In genomic region chr14:44149597-44149996, GRCh38 we compare ENCODE assay signal across 9 cellular contexts.
DNase-seq lines count a peak whose midpoint lies in the region; ATAC-seq, FAIRE-seq and TF ChIP-seq lines count a peak whose summit lies in the region.
"Had no signal": no experiment of that assay in that cellular context is flagged by ENCODE, and none has a peak within 500 bp of the region (broad histone marks: within the 10 kb centered on the region; RNA-seq: fewer than 3 reads in every experiment).

No MANE protein-coding gene starts in this region.

- H3K4me2 ChIP-seq in GM12878 (ENCODE audit: control insufficient read depth, insufficient read depth) (no peak overlapping the region), smooth muscle cell (no peak overlapping the region)

- no TSS peak for BruUV-seq in GM12878 (replicated peaks; lab: Mats Ljungman, UMichigan)

- no peak overlapping the region for H3K27ac ChIP-seq in GM12878 (ENCODE audit: control insufficient read depth, insufficient read depth)
- H3K27ac ChIP-seq in smooth muscle cell (ENCODE audit: low read depth), result no peak overlapping the region

- POLR2A ChIA-PET in GM12878 (lab: Charles Lee), result no interaction called here

- FAIRE-seq in GM12878 (lab: Jason Lieb, UNC), result no peak
- FAIRE-seq: islet of Langerhans had no signal

- TF ChIP-seq POLR2A in GM12878 (IDR thresholded peaks at IDR 0.05; ENCODE audit: low read depth, low read length), result no peak

- H3K9ac ChIP-seq in GM12878 (ENCODE audit: control insufficient read depth, insufficient read depth, low read length) (no peak overlapping the region), smooth muscle cell (ENCODE audit: low read depth) (no peak overlapping the region)

- H3K4me1 ChIP-seq in GM12878 (ENCODE audit: control insufficient read depth, insufficient read depth, low read length), result no peaks in the 10 kb centered on the region
- no peaks in the 10 kb centered on the region for H3K4me1 ChIP-seq in smooth muscle cell (ENCODE audit: low read depth)

- WGBS in GM12878 (ENCODE audit: insufficient coverage, insufficient replicate concordance, low lambda C conversion rate, missing lambda C conversion rate), result 0% methylated on average over 3 of the region's 3 CpGs
- WGBS in smooth muscle cell (ENCODE audit: low lambda C conversion rate), result 33% methylated on average over 3 of the region's 3 CpGs

- H3K4me3 ChIP-seq in GM12878 (no peak overlapping the region), smooth muscle cell (no peak overlapping the region)

- RAD21 ChIA-PET in GM12878 (lab: Charles Lee; ENCODE audit: unreplicated experiment), result no interaction called here

- in situ Hi-C loops in GM12878 (cut with MboI), result no loop called here

- DNase-seq in NCI-H510A treated with DMSO at 0.1 percent for 48 hours (lab: John Stamatoyannopoulos, UW), result peak; percentile 20
- no peak for DNase-seq in NCI-H510A (lab: John Stamatoyannopoulos, UW)
- DNase-seq in NCI-H2081 treated with DMSO at 0.1 percent for 48 hours (lab: John Stamatoyannopoulos, UW), result peak; percentile 39
- no peak for DNase-seq in GM12878 (ENCODE audit: low read depth, low spot score)
- DNase-seq in smooth muscle cell (lab: John Stamatoyannopoulos, UW; ENCODE audit: unreplicated experiment), result no peak
- DNase-seq in omental fat pad (ENCODE audit: low spot score), result no peak
- DNase-seq in NCI-H774 (lab: John Stamatoyannopoulos, UW), result no peak

- H3K9me3 ChIP-seq in GM12878 (replicated peaks; ENCODE audit: control insufficient read depth, insufficient read depth, low read length) (no peaks in the 10 kb centered on the region; the same call in 2 of the 3 replicates), smooth muscle cell (replicated peaks; ENCODE audit: low read depth) (no peaks in the 10 kb centered on the region)

- H4K20me1 ChIP-seq in GM12878 (ENCODE audit: control insufficient read depth, insufficient read depth) (no peaks in the 10 kb centered on the region), smooth muscle cell (ENCODE audit: low read depth) (no peaks in the 10 kb centered on the region)

- TF ChIP-seq EP300 in GM12878 (IDR thresholded peaks at IDR 0.05; ENCODE audit: borderline replicate concordance in 1 of 2, control insufficient read depth in 1 of 2, low read depth in 2 of 2, low read length in 2 of 2), result no peak

- TF ChIP-seq CTCF in GM12878 (IDR thresholded peaks at IDR 0.05 in 2 of 3, conservative IDR thresholded peaks at IDR 0.05 in 1 of 3; ENCODE audit: control insufficient read depth in 2 of 3, extremely low read depth in 1 of 3, insufficient read depth in 1 of 3, low read depth in 3 of 3, low read length in 3 of 3) (0 out of 6 replicates have a peak, but pooled peaks of 1 of the 3 experiments have one; percentile 16), smooth muscle cell (IDR thresholded peaks at IDR 0.05; ENCODE audit: borderline replicate concordance, insufficient read depth, poor library complexity, severe bottlenecking) (peak; percentile 24), omental fat pad (IDR thresholded peaks at IDR 0.05) (no peak)

- TF ChIP-seq RAD21 in GM12878 (IDR thresholded peaks at IDR 0.05; ENCODE audit: insufficient read depth, low read depth, low read length), result peak; percentile 24; the same call in 1 of the 2 replicates

- CTCF ChIA-PET in GM12878 (lab: Yijun Ruan, JAX), result no interaction called here

- intact Hi-C loops in GM12878 (cut with micrococcal nuclease; ENCODE audit: unreplicated experiment), result no loop called here

- H2AFZ ChIP-seq in GM12878 (ENCODE audit: control insufficient read depth, low read depth, low read length) (no peak overlapping the region), smooth muscle cell (ENCODE audit: low read depth) (no peak overlapping the region)

- H3K36me3 ChIP-seq in GM12878 (ENCODE audit: control insufficient read depth in 2 of 2, insufficient read depth in 2 of 2, low read length in 1 of 2) (no peaks in the 10 kb centered on the region), smooth muscle cell (ENCODE audit: low read depth) (no peaks in the 10 kb centered on the region)

- SMC1A ChIA-PET in GM12878 (lab: Charles Lee; ENCODE audit: uncharacterized antibody, unreplicated experiment), result no interaction called here

- no peaks in the 10 kb centered on the region for H3K27me3 ChIP-seq in GM12878 (replicated peaks in 1 of 2; ENCODE audit: control insufficient read depth in 2 of 2, insufficient read depth in 2 of 2, low read length in 1 of 2)
- no peaks in the 10 kb centered on the region for H3K27me3 ChIP-seq in smooth muscle cell (ENCODE audit: low read depth)

- ATAC-seq in GM12878 (no peak), GM19452 (IDR thresholded peaks at IDR 0.05; ENCODE audit: unreplicated experiment) (no peak), omental fat pad (ENCODE audit: low FRiP score) (no peak)

- H3K79me2 ChIP-seq in GM12878 (ENCODE audit: control insufficient read depth, insufficient read depth, low read length) (no peaks in the 10 kb centered on the region), smooth muscle cell (ENCODE audit: low read depth) (no peaks in the 10 kb centered on the region)

- no peaks in the 10 kb centered on the region for H3F3A ChIP-seq in smooth muscle cell (ENCODE audit: low read depth)

TF ChIP-seq in GM12878, 131 proteins besides CTCF, POLR2A, EP300 and RAD21:
- no peak for TF ChIP-seq NR2C1 (IDR thresholded peaks at IDR 0.05)
- TF ChIP-seq, protein P1, sequence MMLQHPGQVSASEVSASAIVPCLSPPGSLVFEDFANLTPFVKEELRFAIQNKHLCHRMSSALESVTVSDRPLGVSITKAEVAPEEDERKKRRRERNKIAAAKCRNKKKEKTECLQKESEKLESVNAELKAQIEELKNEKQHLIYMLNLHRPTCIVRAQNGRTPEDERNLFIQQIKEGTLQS (IDR thresholded peaks at IDR 0.05; ENCODE audit: borderline replicate concordance, extremely low read depth, low read depth, low read length), result no peak
- TF ChIP-seq PAX5 (IDR thresholded peaks at IDR 0.05; ENCODE audit: borderline replicate concordance, low read depth, low read length), result no peak
- no peak for TF ChIP-seq TAF1 (IDR thresholded peaks at IDR 0.05; ENCODE audit: borderline replicate concordance, low read depth, low read length)
- TF ChIP-seq BACH1 (IDR thresholded peaks at IDR 0.05; ENCODE audit: borderline replicate concordance), result no peak
- TF ChIP-seq NFXL1 (IDR thresholded peaks at IDR 0.05; ENCODE audit: borderline replicate concordance), result no peak
- no peak for TF ChIP-seq JUNB (IDR thresholded peaks at IDR 0.05)
- no peak for TF ChIP-seq NKRF (conservative IDR thresholded peaks at IDR 0.05)
- no peak for TF ChIP-seq RBBP5 (conservative IDR thresholded peaks at IDR 0.05)
- no peak for TF ChIP-seq ZNF622 (IDR thresholded peaks at IDR 0.05)
- TF ChIP-seq LARP7 (IDR thresholded peaks at IDR 0.05), result no peak
- TF ChIP-seq MYC (IDR thresholded peaks at IDR 0.05; ENCODE audit: insufficient read depth, insufficient read length, insufficient replicate concordance, low read length, severe bottlenecking), result no peak
- TF ChIP-seq STAT1 (conservative IDR thresholded peaks at IDR 0.05), result no peak
- no peak for TF ChIP-seq POLR2AphosphoS2 (IDR thresholded peaks at IDR 0.05; ENCODE audit: low read depth, low read length)
- no peak for TF ChIP-seq SUPT20H (IDR thresholded peaks at IDR 0.05; ENCODE audit: borderline replicate concordance, control insufficient read depth, low read depth, low read length)
- TF ChIP-seq ZBTB33 (IDR thresholded peaks at IDR 0.05), result no peak
- no peak for TF ChIP-seq NBN (IDR thresholded peaks at IDR 0.05)
- no peak for TF ChIP-seq NR2F1 (conservative IDR thresholded peaks at IDR 0.05)

Comparison
In these comparisons a context has a peak if more than half of its experiments do, and no peak if none do; other contexts are left out.
1. DNase-seq: peak in NCI-H510A treated with DMSO at 0.1 percent for 48 hours (single experiment) and NCI-H2081 treated with DMSO at 0.1 percent for 48 hours (single experiment); none in NCI-H510A (single experiment), GM12878 (single experiment), smooth muscle cell (single experiment), omental fat pad (single experiment) and NCI-H774 (single experiment).